ENCODE assay signal across 1 cellular context in the genomic region with DNA sequence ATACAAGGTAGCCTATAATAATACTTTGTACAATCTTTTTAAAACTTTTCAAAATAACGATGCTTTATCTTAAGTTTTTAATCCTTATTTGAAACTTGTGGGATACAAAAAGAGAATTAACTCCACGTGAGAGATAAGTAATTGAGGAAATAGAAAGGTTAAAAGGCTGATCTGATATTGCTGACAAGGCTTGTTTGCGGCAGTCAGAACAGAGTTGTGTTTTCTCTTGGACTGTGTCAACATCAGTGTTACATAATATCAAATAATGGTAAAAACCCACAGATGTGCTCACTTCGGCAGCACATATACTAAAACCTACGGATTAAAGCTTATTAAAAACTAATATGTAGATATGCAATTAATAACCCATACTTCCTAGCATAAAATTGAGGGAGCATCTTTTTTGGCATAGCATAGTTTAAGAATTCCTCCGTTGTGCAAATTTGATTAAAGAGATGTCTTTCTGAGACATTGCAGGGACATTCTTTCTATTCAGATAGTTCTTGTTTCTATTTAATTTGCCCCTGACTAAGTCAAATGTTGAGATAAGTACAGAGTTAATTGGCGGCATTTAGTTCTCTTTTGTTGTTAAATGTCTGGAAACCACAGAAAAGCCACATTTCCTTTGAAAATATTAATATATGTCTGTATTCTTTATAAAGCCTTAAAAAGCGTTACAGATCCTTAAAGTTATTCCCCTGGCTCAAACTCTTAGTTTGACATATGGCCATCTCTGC.
A peak's percentile ranks its signal among the peaks of the same experiment; 100 is the strongest.
TF ChIP-seq lines count a peak whose summit lies in the region.

No MANE protein-coding gene starts in this region.

TF ChIP-seq in H1, 55 proteins besides CTCF, POLR2A, EP300 and RAD21:
- TF ChIP-seq, protein P1, sequence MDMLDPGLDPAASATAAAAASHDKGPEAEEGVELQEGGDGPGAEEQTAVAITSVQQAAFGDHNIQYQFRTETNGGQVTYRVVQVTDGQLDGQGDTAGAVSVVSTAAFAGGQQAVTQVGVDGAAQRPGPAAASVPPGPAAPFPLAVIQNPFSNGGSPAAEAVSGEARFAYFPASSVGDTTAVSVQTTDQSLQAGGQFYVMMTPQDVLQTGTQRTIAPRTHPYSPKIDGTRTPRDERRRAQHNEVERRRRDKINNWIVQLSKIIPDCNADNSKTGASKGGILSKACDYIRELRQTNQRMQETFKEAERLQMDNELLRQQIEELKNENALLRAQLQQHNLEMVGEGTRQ (IDR thresholded peaks at IDR 0.05; ENCODE audit: low read length) = no peak
- TF ChIP-seq HDAC2 (IDR thresholded peaks at IDR 0.05; ENCODE audit: borderline replicate concordance in 1 of 2, low read depth in 2 of 2, low read length in 2 of 2) (no peak), MAFK (IDR thresholded peaks at IDR 0.05; ENCODE audit: low read depth, low read length) (peak; percentile 30; the same call in 1 of the 2 replicates)
